In the genomic region with DNA sequence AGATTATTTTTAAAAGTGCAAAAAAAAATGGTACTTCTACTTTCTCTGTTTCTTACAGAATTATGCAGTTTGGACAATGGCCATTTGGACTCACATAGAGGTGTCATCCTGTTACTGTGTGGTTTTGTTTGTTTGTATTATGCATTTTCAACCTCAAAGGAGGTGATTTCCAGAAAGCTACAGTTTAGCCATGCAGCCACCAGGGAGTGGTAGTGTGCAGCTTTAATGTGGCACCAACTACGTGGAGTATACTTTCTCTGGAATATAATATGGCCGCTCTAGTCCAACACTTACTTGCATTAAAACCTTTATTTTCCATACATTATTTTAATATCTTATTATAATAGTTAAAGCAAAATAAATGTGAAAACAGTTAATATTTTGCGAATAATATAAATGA, we compare ENCODE assay signal across 10 cellular contexts.
DNase-seq lines count a peak whose midpoint lies in the region; ATAC-seq and TF ChIP-seq lines count a peak whose summit lies in the region.
"Had no signal": no experiment of that assay in that cellular context is flagged by ENCODE, and none has a peak within 500 bp of the region (broad histone marks: within the 10 kb centered on the region; RNA-seq: fewer than 3 reads in every experiment).

No MANE protein-coding gene starts in this region.

- no peak overlapping the region for H2AFZ ChIP-seq in DND-41 (ENCODE audit: low read depth, low read length)

- DNase-seq in DND-41 (peak; percentile 44), NCI-H146 treated with DMSO at 0.1 percent for 48 hours (lab: John Stamatoyannopoulos, UW; ENCODE audit: unreplicated experiment) (peak; percentile 21), iPS-NIHi7 (ENCODE audit: extremely low spot score) (peak; percentile 36), NOMO-1 (lab: John Stamatoyannopoulos, UW; ENCODE audit: unreplicated experiment in 2 of 2) (no peak), G401 (ENCODE audit: low spot score) (no peak), SHP77 treated with DMSO at 0.1 percent for 48 hours (lab: John Stamatoyannopoulos, UW) (no peak)
- DNase-seq in activated effector memory CD4-positive, alpha-beta T cell treated with anti-CD3 and anti-CD28 coated beads, Interleukin-2, amount 50 U/mL, for 16 hours: no peak

- no peaks in the 10 kb centered on the region for H4K20me1 ChIP-seq in DND-41 (ENCODE audit: insufficient read depth, low read length)

- H3K9ac ChIP-seq in DND-41 (ENCODE audit: low read depth, low read length): no peak overlapping the region

- H3K27me3 ChIP-seq in DND-41 (ENCODE audit: insufficient read depth, low read length, poor library complexity): no peaks in the 10 kb centered on the region

- ATAC-seq in DND-41 (ENCODE audit: insufficient read depth, low read depth) (peak; percentile 72), GM21619 (IDR thresholded peaks at IDR 0.05; ENCODE audit: unreplicated experiment) (peak; percentile 70)

- H3K36me3 ChIP-seq in DND-41 (ENCODE audit: insufficient read depth, low read length): no peaks in the 10 kb centered on the region
- H3K36me3 ChIP-seq: thoracic aorta had no signal

- no peaks in the 10 kb centered on the region for H3K79me2 ChIP-seq in DND-41 (ENCODE audit: insufficient read depth, low read length)

- H3K9me3 ChIP-seq in DND-41 (ENCODE audit: insufficient read depth, low read length, severe bottlenecking): no peaks in the 10 kb centered on the region
- H3K9me3 ChIP-seq: thoracic aorta had no signal

- no peak overlapping the region for H3K27ac ChIP-seq in DND-41 (ENCODE audit: low read length)
- H3K27ac ChIP-seq: thoracic aorta had no signal

- no peak overlapping the region for H3K4me3 ChIP-seq in DND-41 (ENCODE audit: low read depth in 1 of 2, low read length in 2 of 2)
- H3K4me3 ChIP-seq: lung, thoracic aorta had no signal

- TF ChIP-seq CTCF in DND-41 (IDR thresholded peaks at IDR 0.05; ENCODE audit: borderline replicate concordance, extremely low read depth, low read length, poor library complexity, severe bottlenecking): peak; percentile 73

- in situ Hi-C loops in G401 (cut with HindIII; ENCODE audit: low sequenced_read_pairs): no loop called here

- peaks cover 11% of the 10 kb centered on the region for H3K4me1 ChIP-seq in DND-41 (ENCODE audit: insufficient read depth, low read length)

- H3K4me2 ChIP-seq in DND-41 (ENCODE audit: insufficient read depth, low read length): no peak overlapping the region

Comparison
In these comparisons a context has a peak if more than half of its experiments do, and no peak if none do; other contexts are left out.
1. DNase-seq: peak in DND-41 (single experiment), NCI-H146 treated with DMSO at 0.1 percent for 48 hours (single experiment) and iPS-NIHi7 (single experiment); none in activated effector memory CD4-positive, alpha-beta T cell treated with anti-CD3 and anti-CD28 coated beads, Interleukin-2, amount 50 U/mL, for 16 hours (single experiment), NOMO-1 (0 of 2), G401 (single experiment) and SHP77 treated with DMSO at 0.1 percent for 48 hours (single experiment).